8 cellular contexts compared by ENCODE assay signal in genomic region chr12:123232807-123233504, GRCh38. TPM values are rescaled to one million over a fixed set of nuclear protein-coding genes. Genes with fewer than 3 reads are reported as not detected.
DNase-seq lines count a peak whose midpoint lies in the region; ATAC-seq, FAIRE-seq and TF ChIP-seq lines count a peak whose summit lies in the region.

Gene MPHOSPH9, minus strand, starts transcription at chr12:123233141. Its CDS starts 2,777 bp downstream, at chr12:123230364.
Gene MTRFR, plus strand, starts transcription at chr12:123233436. Its CDS starts 20,239 bp downstream, at chr12:123253675.

- H3K4me3 ChIP-seq in GM12864 (ENCODE audit: low read depth, low read length) (peak within 1 kb of the TSS; percentile 73), pancreas (peak within 1 kb of the TSS; percentile 78 to 88 (median 83)), tibial artery (peak within 1 kb of the TSS; percentile 81 to 89)

- peak; percentile 99 for DNase-seq in GM12864 (ENCODE audit: low read depth)
- DNase-seq in NCI-H1417 (lab: John Stamatoyannopoulos, UW), result peak; percentile 100
- DNase-seq in SW 1271 (lab: John Stamatoyannopoulos, UW), result peak; percentile 99 to 100
- DNase-seq in activated naive CD8-positive, alpha-beta T cell treated with anti-CD3 and anti-CD28 coated beads, Interleukin-2, amount 50 U/mL, for 16 hours (ENCODE audit: low read depth, low spot score), result peak; percentile 97
- DNase-seq in Right ventricle myocardium superior, result peak; percentile 99
- peak; percentile 97 to 99 (median 99) for DNase-seq in pancreas
- peak; percentile 99 to 100 for DNase-seq in tibial artery

- H3K27me3 ChIP-seq in pancreas, result no peaks in the 10 kb centered on the region
- peaks cover 0 to 4% of the 10 kb centered on the region in 2 donors for H3K27me3 ChIP-seq in tibial artery

- H3K4me1 ChIP-seq in pancreas, result peaks cover 3 to 15% (median 13%) of the 10 kb centered on the region in 3 donors
- peaks cover 0 to 39% (median 24%) of the 10 kb centered on the region in 4 donors for H3K4me1 ChIP-seq in tibial artery

- H3K36me3 ChIP-seq in pancreas (no peaks in the 10 kb centered on the region), tibial artery (no peaks in the 10 kb centered on the region)

- no peaks in the 10 kb centered on the region for H3K9me3 ChIP-seq in pancreas
- no peaks in the 10 kb centered on the region for H3K9me3 ChIP-seq in tibial artery

- intact Hi-C loops in Right ventricle myocardium superior (cut with DNase I) (no loop called here), pancreas (cut with DNase I) (loop anchor here in 2 of 3 donors (10.0 kb wide), 4 partner anchors 198 to 368 kb away; partner anchors contain the start of genes ARL6IP4 (in 1 of the 2) and OGFOD2 (in 1 of the 2)), tibial artery (cut with DNase I; ENCODE audit: low total_unique reads) (loop anchor here (2.0 to 10.0 kb wide), 3 partner anchors 78 to 266 kb away; partner anchors contain the start of genes ABCB9 and PITPNM2)

- 0% methylated on average over 66 of the region's 66 CpGs for WGBS in pancreas, 2 donors

- ATAC-seq in HG02759 (IDR thresholded peaks at IDR 0.05; ENCODE audit: unreplicated experiment) (peak; percentile 88), Right ventricle myocardium superior (ENCODE audit: poor library complexity) (peak; percentile 98), pancreas (peak; percentile 96 to 98 (median 97))

- no peak for TF ChIP-seq CTCF in GM12864 (IDR thresholded peaks at IDR 0.05; ENCODE audit: low read depth, low read length, missing control alignments)
- TF ChIP-seq CTCF in pancreas (IDR thresholded peaks at IDR 0.05), result no peak
- peak in 1 of 2 experiments; percentile 8 for TF ChIP-seq CTCF in tibial artery (IDR thresholded peaks at IDR 0.05)

- H3K27ac ChIP-seq in pancreas, result peak within 1 kb of the TSS; percentile 76 to 83 (median 80)
- peak within 1 kb of the TSS; percentile 90 to 95 for H3K27ac ChIP-seq in tibial artery

- FAIRE-seq in pancreas (lab: Jason Lieb, UNC), result peak; percentile 98

RNA-seq across cellular contexts. Expression of gene MPHOSPH9, which starts in this region (rescaled TPM):
- total RNA-seq in Right ventricle myocardium superior, result 20.8 TPM
- total RNA-seq in pancreas, result 10 to 100 TPM in 3 of 6 donors, 1 to 10 TPM in 3; 4.8 to 13.4 (median 9.5) TPM
- polyA plus RNA-seq in pancreas, result 1 to 10 TPM; 3.3 to 5.7 TPM

RNA-seq across cellular contexts. Expression of gene MTRFR, which starts in this region (rescaled TPM):
- total RNA-seq in Right ventricle myocardium superior, result 8.1 TPM
- 1 to 10 TPM; 2.9 to 7.5 (median 4.1) TPM for total RNA-seq in pancreas
- 1 to 10 TPM; 6.9 to 8.4 TPM for polyA plus RNA-seq in pancreas

Comparison
In these comparisons a context has a peak if more than half of its experiments do, and no peak if none do; other contexts are left out.
1. Peak in every context shown above with its lines: DNase-seq, ATAC-seq, H3K4me3 ChIP-seq and H3K27ac ChIP-seq.